13 cellular contexts compared by ENCODE assay signal in the genomic region with DNA sequence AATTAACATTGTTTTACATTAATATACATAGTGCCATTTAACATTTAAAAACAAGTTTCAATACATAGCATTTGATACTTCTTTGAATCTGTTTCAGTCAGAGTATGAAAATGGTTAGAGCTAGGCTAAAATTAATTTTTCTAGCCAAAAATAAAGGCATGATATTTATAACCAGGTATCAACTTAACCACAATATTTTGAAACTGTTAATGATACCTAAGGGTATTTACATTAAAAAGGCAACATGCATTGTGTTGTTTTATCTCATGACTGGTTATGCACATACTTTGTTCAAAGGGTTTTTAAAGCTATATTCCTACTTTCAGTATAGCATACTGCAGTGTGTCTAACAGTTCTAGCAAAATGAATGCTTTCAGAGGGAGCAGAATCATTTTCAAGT.
DNase-seq lines count a peak whose midpoint lies in the region; ATAC-seq, FAIRE-seq and TF ChIP-seq lines count a peak whose summit lies in the region.
"Had no signal": no experiment of that assay in that cellular context is flagged by ENCODE, and none has a peak within 500 bp of the region (broad histone marks: within the 10 kb centered on the region; RNA-seq: fewer than 3 reads in every experiment).

No MANE protein-coding gene starts in this region.

- POLR2A ChIA-PET in activated CD4-positive, alpha-beta T cell treated with anti-CD3 and anti-CD28 coated beads for 36 hours (lab: Charles Lee): interaction anchor here (2.4 to 2.6 kb wide), 2 partner anchors 34 to 130 kb away, joined by 6 to 18 read pairs; a partner anchor contains a TSS

- DNase-seq in activated CD4-positive, alpha-beta T cell treated with anti-CD3 and anti-CD28 coated beads for 36 hours: no peak
- no peak for DNase-seq in activated CD4-positive, alpha-beta T cell treated with anti-CD3 and anti-CD28 coated beads, Interleukin-2, amount 50 U/mL, for 1 hour
- DNase-seq in kidney (no peak), NCI-H1105 treated with DMSO at 0.1 percent for 48 hours (lab: John Stamatoyannopoulos, UW) (no peak), right atrium auricular region (ENCODE audit: low spot score) (no peak), DMS 273 treated with DMSO at 0.1 percent for 48 hours (lab: John Stamatoyannopoulos, UW) (no peak)
- DNase-seq: activated CD4-positive, alpha-beta T cell treated with anti-CD3 and anti-CD28 coated beads, Interleukin-2, amount 50 U/mL, for 4 hours; body of pancreas; midbrain; NCI-H69; upper lobe of right lung had no signal

- H3K27ac Mint-ChIP-seq in activated CD4-positive, alpha-beta T cell treated with anti-CD3 and anti-CD28 coated beads for 36 hours: peak overlapping the region; percentile 94

- H3K9me3 ChIP-seq in kidney (ENCODE audit: control insufficient read depth in 1 of 2, low read length in 2 of 2) (peaks cover 0 to 3% of the 10 kb centered on the region in 2 donors), right atrium auricular region (peaks cover 0 to 7% of the 10 kb centered on the region in 2 donors)
- H3K9me3 ChIP-seq: body of pancreas had no signal

- intact Hi-C loops in activated CD4-positive, alpha-beta T cell treated with anti-CD3 and anti-CD28 coated beads for 36 hours (cut with DNase I, micrococcal nuclease): loop anchor here (2.0 to 10.0 kb wide), 2 partner anchors 34 to 340 kb away; a partner anchor contains a TSS
- intact Hi-C loops in kidney (cut with DNase I): no loop called here

- H3K27ac ChIP-seq in kidney (ENCODE audit: low read depth in 2 of 2, low read length in 2 of 2) (no peak overlapping the region), right atrium auricular region (no peak overlapping the region)
- H3K27ac ChIP-seq: body of pancreas, upper lobe of right lung had no signal

- H3K27me3 Mint-ChIP-seq in activated CD4-positive, alpha-beta T cell treated with anti-CD3 and anti-CD28 coated beads for 36 hours: no peaks in the 10 kb centered on the region

- ATAC-seq in activated CD4-positive, alpha-beta T cell treated with anti-CD3 and anti-CD28 coated beads for 36 hours: no peak
- ATAC-seq in GM21529 (IDR thresholded peaks at IDR 0.05; ENCODE audit: unreplicated experiment) (peak; percentile 40), HG03354 (IDR thresholded peaks at IDR 0.05; ENCODE audit: poor library complexity, severe bottlenecking, unreplicated experiment) (peak; percentile 56)
- ATAC-seq: body of pancreas, upper lobe of right lung had no signal

- peaks cover 48% of the 10 kb centered on the region for H3K4me1 Mint-ChIP-seq in activated CD4-positive, alpha-beta T cell treated with anti-CD3 and anti-CD28 coated beads for 36 hours

- H3K9me3 Mint-ChIP-seq in activated CD4-positive, alpha-beta T cell treated with anti-CD3 and anti-CD28 coated beads for 36 hours (ENCODE audit: low read depth): peaks cover 7% of the 10 kb centered on the region

- H3K36me3 ChIP-seq in kidney (ENCODE audit: control insufficient read depth in 1 of 2, insufficient read depth in 2 of 2, low read length in 2 of 2) (no peaks in the 10 kb centered on the region), right atrium auricular region (no peaks in the 10 kb centered on the region)
- H3K36me3 ChIP-seq: upper lobe of right lung had no signal

- H3K4me3 ChIP-seq in kidney (ENCODE audit: low read length in 2 of 2) (no peak overlapping the region), right atrium auricular region (no peak overlapping the region)
- H3K4me3 ChIP-seq: body of pancreas, upper lobe of right lung had no signal

- CTCF ChIA-PET in activated CD4-positive, alpha-beta T cell treated with anti-CD3 and anti-CD28 coated beads for 36 hours (lab: Charles Lee): interaction anchor here (0.6 to 2.6 kb wide), 4 partner anchors 11 to 131 kb away, joined by 3 to 17 read pairs (median 3); a partner anchor contains a TSS

- TF ChIP-seq CTCF in kidney (IDR thresholded peaks at IDR 0.05; ENCODE audit: borderline replicate concordance, extremely low read depth, insufficient read depth) (no peak), right atrium auricular region (IDR thresholded peaks at IDR 0.05) (no peak)

- no peak overlapping the region for H3K9ac ChIP-seq in kidney (ENCODE audit: low read length in 2 of 2)

- H3K4me3 Mint-ChIP-seq in activated CD4-positive, alpha-beta T cell treated with anti-CD3 and anti-CD28 coated beads for 36 hours: peak overlapping the region; percentile 55

- H3K27me3 ChIP-seq in right atrium auricular region: no peaks in the 10 kb centered on the region
- H3K27me3 ChIP-seq: body of pancreas, upper lobe of right lung had no signal

- H3K4me1 ChIP-seq in kidney (ENCODE audit: control insufficient read depth in 1 of 2, insufficient read depth in 1 of 2, low read depth in 1 of 2, low read length in 2 of 2) (no peaks in the 10 kb centered on the region), right atrium auricular region (no peaks in the 10 kb centered on the region)
- H3K4me1 ChIP-seq: body of pancreas, upper lobe of right lung had no signal

- FAIRE-seq in kidney (lab: Jason Lieb, UNC): peak; percentile 27

- H3K36me3 Mint-ChIP-seq in activated CD4-positive, alpha-beta T cell treated with anti-CD3 and anti-CD28 coated beads for 36 hours (ENCODE audit: low read depth): peaks cover 5% of the 10 kb centered on the region
